8 cellular contexts compared by ENCODE assay signal in the genomic region with DNA sequence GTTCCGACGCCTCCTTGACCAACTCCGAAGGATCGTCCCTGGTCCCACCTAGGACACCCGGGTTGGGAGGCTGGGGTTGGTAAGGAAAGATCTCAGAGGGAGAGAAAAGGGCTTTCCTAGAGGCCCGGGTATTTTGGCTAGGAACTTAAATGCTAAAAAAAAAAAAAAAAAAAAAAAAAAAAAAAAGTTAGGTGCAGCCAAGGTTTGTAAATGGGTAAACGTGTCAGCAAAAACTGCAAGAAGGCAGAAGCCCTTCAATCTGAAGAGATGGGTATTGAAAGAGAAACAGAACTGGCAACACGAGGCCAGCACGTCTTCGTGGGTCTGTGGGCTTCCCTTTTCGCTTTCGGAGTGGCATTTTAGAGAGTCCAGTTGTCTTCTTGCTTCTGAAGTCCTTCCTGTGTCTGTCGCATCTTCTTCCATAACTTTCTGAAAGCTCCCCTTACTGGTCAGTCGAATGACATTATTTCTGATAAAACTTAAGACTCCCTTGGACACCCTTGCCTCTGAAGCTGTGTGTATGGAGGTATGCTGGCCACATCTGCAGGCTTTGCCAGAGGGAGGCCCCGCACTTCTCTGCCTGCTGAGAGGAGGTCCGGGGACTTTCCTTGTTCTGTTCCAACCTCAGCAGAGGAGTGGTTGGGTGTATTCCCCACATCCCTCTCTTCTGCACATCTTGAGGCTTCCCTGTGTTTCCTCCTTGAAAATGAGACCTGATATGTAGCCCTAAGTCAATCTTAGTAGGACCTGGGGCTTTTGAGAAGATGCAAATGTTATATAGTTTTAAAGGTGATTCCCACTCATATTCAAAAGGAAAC. TPM values are rescaled to one million over a fixed set of nuclear protein-coding genes. Genes with fewer than 3 reads are reported as not detected.
DNase-seq lines count a peak whose midpoint lies in the region; ATAC-seq and TF ChIP-seq lines count a peak whose summit lies in the region.

No MANE protein-coding gene starts in this region.

- no peaks in the 10 kb centered on the region for H3K36me3 ChIP-seq in RWPE2 (ENCODE audit: low read depth)

- H3K27ac Mint-ChIP-seq in endothelial cell (ENCODE audit: unreplicated experiment) (peak overlapping the region; percentile 89), nephron (peak overlapping the region; percentile 14 to 59 (median 47))

- peak; percentile 15 to 34 for DNase-seq in NOMO-1 (lab: John Stamatoyannopoulos, UW; ENCODE audit: unreplicated experiment in 2 of 2)
- DNase-seq in NOMO-1 treated with dmso at 0.1 percent for 144 hours (lab: John Stamatoyannopoulos, UW; ENCODE audit: unreplicated experiment), result no peak
- no peak for DNase-seq in RWPE2 (ENCODE audit: low spot score)
- no peak for DNase-seq in endothelial cell (ENCODE audit: low spot score)
- no peak for DNase-seq in NCI-H2227 treated with DMSO at 0.1 percent for 48 hours (lab: John Stamatoyannopoulos, UW)
- no peak for DNase-seq in DMS 273 treated with DMSO at 0.1 percent for 48 hours (lab: John Stamatoyannopoulos, UW)

- H3K36me3 Mint-ChIP-seq in endothelial cell (ENCODE audit: low read depth, unreplicated experiment) (peaks cover 11% of the 10 kb centered on the region), nephron (ENCODE audit: low read depth) (no peaks in the 10 kb centered on the region)

- peak overlapping the region; percentile 35 for H3K4me3 ChIP-seq in RWPE2 (ENCODE audit: severe bottlenecking)

- H3K27ac ChIP-seq in RWPE2 (ENCODE audit: poor library complexity, severe bottlenecking), result no peak overlapping the region

- ATAC-seq in RWPE2 (ENCODE audit: low read depth), result no peak
- ATAC-seq in GM19463 (IDR thresholded peaks at IDR 0.05; ENCODE audit: unreplicated experiment), result no peak

- H3K4me3 Mint-ChIP-seq in endothelial cell (ENCODE audit: unreplicated experiment), result peak overlapping the region; percentile 94
- peak overlapping the region; percentile 65 to 87 (median 78) for H3K4me3 Mint-ChIP-seq in nephron

- peaks cover 73% of the 10 kb centered on the region for H3K4me1 Mint-ChIP-seq in endothelial cell (ENCODE audit: unreplicated experiment)
- peaks cover 52% of the 10 kb centered on the region for H3K4me1 Mint-ChIP-seq in nephron

- H3K27me3 ChIP-seq in RWPE2 (ENCODE audit: insufficient read depth, poor library complexity, severe bottlenecking), result no peaks in the 10 kb centered on the region

- H3K9me3 Mint-ChIP-seq in endothelial cell (ENCODE audit: unreplicated experiment) (no peaks in the 10 kb centered on the region), nephron (peaks cover 3% of the 10 kb centered on the region)

- no peak for TF ChIP-seq CTCF in RWPE2 (IDR thresholded peaks at IDR 0.05; ENCODE audit: poor library complexity, severe bottlenecking)
- no peak for TF ChIP-seq CTCF in endothelial cell (IDR thresholded peaks at IDR 0.05; ENCODE audit: unreplicated experiment)
- TF ChIP-seq CTCF in nephron (IDR thresholded peaks at IDR 0.05; ENCODE audit: unreplicated experiment in 3 of 3), result no peak

- H3K4me1 ChIP-seq in RWPE2 (ENCODE audit: insufficient read depth, poor library complexity, severe bottlenecking), result no peaks in the 10 kb centered on the region

- H3K9me3 ChIP-seq in RWPE2 (ENCODE audit: severe bottlenecking), result peaks cover 2% of the 10 kb centered on the region

- H3K27me3 Mint-ChIP-seq in endothelial cell (ENCODE audit: unreplicated experiment) (peaks cover 7% of the 10 kb centered on the region), nephron (ENCODE audit: low read depth) (peaks cover 67% of the 10 kb centered on the region)

RNA-seq across cellular contexts. Expression of gene RCSD1, which starts 0.7 kb away (rescaled TPM):
- total RNA-seq in endothelial cell (ENCODE audit: unreplicated experiment), result 39.5 TPM

Comparison
In these comparisons a context has a peak if more than half of its experiments do, and no peak if none do; other contexts are left out.
1. DNase-seq: peak in NOMO-1 (2 of 2); none in NOMO-1 treated with dmso at 0.1 percent for 144 hours (single experiment), RWPE2 (single experiment), endothelial cell (single experiment), NCI-H2227 treated with DMSO at 0.1 percent for 48 hours (single experiment) and DMS 273 treated with DMSO at 0.1 percent for 48 hours (single experiment).